ENCODE assay signal across 17 cellular contexts in the genomic region with DNA sequence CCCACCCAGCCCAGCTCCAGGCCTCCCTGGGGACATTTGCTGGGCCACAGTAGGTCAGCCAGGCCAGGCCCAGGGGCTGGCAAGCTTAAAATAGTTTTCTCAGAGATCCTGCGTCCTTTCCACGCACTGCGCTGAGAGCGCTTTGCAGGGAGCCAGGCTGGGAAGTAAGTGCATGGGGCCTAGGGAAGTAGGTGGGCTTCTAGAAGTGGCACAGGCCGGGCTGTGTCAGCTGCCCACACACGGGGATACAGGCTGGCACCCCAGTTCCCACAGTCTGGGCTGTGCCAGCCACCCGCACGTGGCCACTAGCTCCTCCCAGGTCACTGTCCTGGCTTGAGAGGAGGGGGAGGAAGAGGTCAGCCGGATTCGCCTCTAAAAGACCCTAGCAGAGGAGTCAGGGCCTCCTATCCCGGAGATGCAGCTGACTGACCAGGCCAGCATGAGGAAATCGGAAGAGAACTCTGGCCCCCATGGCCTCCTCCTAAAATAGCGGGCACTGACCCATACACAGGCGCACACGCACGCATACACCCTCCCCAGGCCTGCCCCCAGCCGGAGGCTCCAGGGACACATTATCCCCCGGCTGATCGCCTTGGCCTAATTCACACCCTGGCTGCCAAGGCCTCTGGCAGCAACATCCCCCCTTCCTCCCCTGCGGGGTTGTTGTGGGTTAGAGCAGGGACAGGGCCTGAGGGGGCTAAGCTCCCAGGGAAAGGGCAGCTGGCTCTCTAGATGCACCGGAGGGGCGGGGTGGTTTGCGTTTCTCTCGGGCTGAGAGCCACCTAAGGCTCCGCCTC. TPM values are rescaled to one million over a fixed set of nuclear protein-coding genes. Genes with fewer than 3 reads are reported as not detected.
DNase-seq lines count a peak whose midpoint lies in the region; ATAC-seq, FAIRE-seq and TF ChIP-seq lines count a peak whose summit lies in the region.
"Had no signal": no experiment of that assay in that cellular context is flagged by ENCODE, and none has a peak within 500 bp of the region (broad histone marks: within the 10 kb centered on the region; RNA-seq: fewer than 3 reads in every experiment).

No MANE protein-coding gene starts in this region.

- peaks cover 0 to 7% of the 10 kb centered on the region in 2 donors for H3K27me3 ChIP-seq in breast epithelium
- H3K27me3 ChIP-seq in mammary epithelial cell (ENCODE audit: insufficient read depth, low read length): peaks cover 4% of the 10 kb centered on the region
- H3K27me3 ChIP-seq in K562 (ENCODE audit: control insufficient read depth in 2 of 2, insufficient read depth in 2 of 2, low read length in 2 of 2): no peaks in the 10 kb centered on the region; a peak in 1 of 5 replicates
- peaks cover 2 to 3% of the 10 kb centered on the region in 2 donors for H3K27me3 ChIP-seq in mucosa of rectum (ENCODE audit: control insufficient read depth in 2 of 2, insufficient read depth in 2 of 2, low read length in 2 of 2)
- H3K27me3 ChIP-seq in uterus: no peaks in the 10 kb centered on the region
- H3K27me3 ChIP-seq in brain microvascular endothelial cell (replicated peaks): peaks cover 6% of the 10 kb centered on the region

- H3K27ac ChIP-seq in breast epithelium (peak overlapping the region; percentile 76 to 85), mammary epithelial cell (ENCODE audit: insufficient read depth, low read depth, low read length) (no peak overlapping the region), K562 (ENCODE audit: extremely low read depth, low read depth, low read length) (no peak overlapping the region), mucosa of rectum (ENCODE audit: low read depth in 2 of 2, low read length in 2 of 2) (peak overlapping the region; percentile 76 to 85), uterus (peak overlapping the region; percentile 45 to 48), brain microvascular endothelial cell (no peak overlapping the region)

- no peak for TF ChIP-seq EP300 in K562 (IDR thresholded peaks at IDR 0.05; ENCODE audit: low read length)

- H3K79me2 ChIP-seq in mammary epithelial cell (ENCODE audit: insufficient read depth, low read length) (no peaks in the 10 kb centered on the region), K562 (ENCODE audit: control insufficient read depth, insufficient read depth, low read length) (peaks cover 73% of the 10 kb centered on the region)

- H3K4me1 ChIP-seq in breast epithelium (peaks cover 10 to 15% of the 10 kb centered on the region in 2 donors), mammary epithelial cell (ENCODE audit: insufficient read depth, low read length) (peaks cover 22% of the 10 kb centered on the region), K562 (replicated peaks in 1 of 2; ENCODE audit: control insufficient read depth in 2 of 2, insufficient read depth in 2 of 2, low read length in 2 of 2) (peaks cover 26 to 86% of the 10 kb centered on the region in 2 experiments), mucosa of rectum (ENCODE audit: control insufficient read depth in 2 of 2, insufficient read depth in 2 of 2, low read length in 2 of 2) (peaks cover 75 to 77% of the 10 kb centered on the region in 2 donors), uterus (peaks cover 0 to 17% of the 10 kb centered on the region in 2 donors)

- no peak for TF ChIP-seq RAD21 in K562 (CRISPR knock-in tag; conservative IDR thresholded peaks at IDR 0.05 in 1 of 2, IDR thresholded peaks at IDR 0.05 in 1 of 2)

- dilution Hi-C loops in mammary epithelial cell (cut with HindIII; ENCODE audit: low sequenced_read_pairs): no loop called here

- no peaks in the 10 kb centered on the region for H4K20me1 ChIP-seq in mammary epithelial cell (ENCODE audit: insufficient read depth, low read length)
- peaks cover 40% of the 10 kb centered on the region for H4K20me1 ChIP-seq in K562 (replicated peaks; ENCODE audit: control insufficient read depth, insufficient read depth, low read length)

- 100% methylated on average over 10 of the region's 25 CpGs for WGBS in mammary epithelial cell (ENCODE audit: low coverage, missing lambda C conversion rate)
- WGBS in K562 (ENCODE audit: insufficient coverage, low coverage, missing lambda C conversion rate): 93% methylated on average over 19 of the region's 25 CpGs

- POLR2A ChIA-PET in K562 (lab: Yijun Ruan, JAX): interaction anchor here (0.7 to 1.6 kb wide), 3 partner anchors 8 to 119 kb away, joined by 3 to 4 read pairs (median 3); no protein-coding TSS in a partner anchor

- H3K9ac ChIP-seq in mammary epithelial cell (ENCODE audit: insufficient read depth, low read length) (no peak overlapping the region), K562 (ENCODE audit: insufficient read depth in 1 of 2, low read depth in 2 of 2, low read length in 2 of 2) (peak overlapping the region in 1 of 2 experiments; percentile 68; a peak in 1 of 4 replicates), mucosa of rectum (ENCODE audit: low read depth in 1 of 2, low read length in 2 of 2) (peak overlapping the region; percentile 60 to 62)

- BruUV-seq in mammary epithelial cell (replicated peaks; lab: Mats Ljungman, UMichigan): no TSS peak
- BruUV-seq in K562 (replicated peaks; lab: Mats Ljungman, UMichigan): no TSS peak

- no peaks in the 10 kb centered on the region for H3K9me3 ChIP-seq in breast epithelium
- no peaks in the 10 kb centered on the region for H3K9me3 ChIP-seq in mammary epithelial cell (replicated peaks; ENCODE audit: insufficient read depth, low read length)
- H3K9me3 ChIP-seq in K562 (replicated peaks; ENCODE audit: control insufficient read depth, insufficient read depth, low read depth, low read length): no peaks in the 10 kb centered on the region; the same call in 1 of the 2 replicates
- no peaks in the 10 kb centered on the region for H3K9me3 ChIP-seq in mucosa of rectum (ENCODE audit: control insufficient read depth in 2 of 2, low read length in 2 of 2)
- no peaks in the 10 kb centered on the region for H3K9me3 ChIP-seq in uterus

- no peak for TF ChIP-seq CTCF in breast epithelium (IDR thresholded peaks at IDR 0.05)
- TF ChIP-seq CTCF in mammary epithelial cell (conservative IDR thresholded peaks at IDR 0.05 in 1 of 2, IDR thresholded peaks at IDR 0.05 in 1 of 2; ENCODE audit: extremely low read depth in 1 of 2, insufficient read depth in 1 of 2, low read depth in 1 of 2, low read length in 2 of 2): no peak
- no peak for TF ChIP-seq CTCF in K562 (IDR thresholded peaks at IDR 0.05 in 2 of 3, conservative IDR thresholded peaks at IDR 0.05 in 1 of 3; ENCODE audit: insufficient read depth in 2 of 3, low read depth in 1 of 3, low read length in 3 of 3)
- TF ChIP-seq CTCF in uterus (IDR thresholded peaks at IDR 0.05): no peak
- TF ChIP-seq CTCF in brain microvascular endothelial cell (IDR thresholded peaks at IDR 0.05; ENCODE audit: low read depth, low read length, missing control alignments): no peak

- TF ChIP-seq POLR2A in breast epithelium (IDR thresholded peaks at IDR 0.05): no peak
- no peak for TF ChIP-seq POLR2A in K562 (conservative IDR thresholded peaks at IDR 0.05)
- TF ChIP-seq POLR2A in uterus (IDR thresholded peaks at IDR 0.05): no peak

- no peak for FAIRE-seq in K562 (lab: Jason Lieb, UNC)
- FAIRE-seq: colon, H54, keratinocyte had no signal

- DNase-seq in breast epithelium (ENCODE audit: low spot score in 2 of 2): no peak
- DNase-seq in mammary epithelial cell: no peak
- no peak for DNase-seq in K562 (ENCODE audit: extremely low read depth in 1 of 4, low spot score in 3 of 4)
- peak; percentile 52 to 55 for DNase-seq in uterus
- DNase-seq in brain microvascular endothelial cell: no peak
- DNase-seq: DND-41; NCI-H1105; NK-92 treated with Interleukin-12 subunit alpha and Interleukin-12 subunit beta, amount 100 ng/mL, for 24 hours; T-helper 1 cell had no signal

- intact Hi-C loops in breast epithelium (cut with DNase I; ENCODE audit: low total_unique reads) (no loop called here), mammary epithelial cell (cut with micrococcal nuclease) (loop anchor here (2.0 kb wide), 1 partner anchor 47 kb away; no protein-coding TSS in a partner anchor), K562 (cut with micrococcal nuclease) (no loop called here), uterus (cut with DNase I; ENCODE audit: low total_unique reads) (no loop called here)

- ATAC-seq in K562: no peak
- no peak for ATAC-seq in GM18511 (IDR thresholded peaks at IDR 0.05; ENCODE audit: unreplicated experiment)
- no peak for ATAC-seq in HG03095 (IDR thresholded peaks at IDR 0.05; ENCODE audit: unreplicated experiment)
- ATAC-seq: activated naive CD4-positive, alpha-beta T cell treated with anti-CD3 and anti-CD28 coated beads, Interleukin-2, amount 50 U/mL, for 72 hours; natural killer cell treated with Interleukin-12 subunit alpha and Interleukin-12 subunit beta and Interleukin-15 and Interleukin-18, amount 100 ng/mL, for 72 hours had no signal

- no peak overlapping the region for H2AFZ ChIP-seq in mammary epithelial cell (ENCODE audit: low read depth, low read length)
- H2AFZ ChIP-seq in K562 (ENCODE audit: low read depth, low read length): no peak overlapping the region

- in situ Hi-C loops in mammary epithelial cell (cut with MboI; ENCODE audit: low sequenced_read_pairs in 2 of 2): no loop called here
- in situ Hi-C loops in K562 (cut with MboI): no loop called here
- in situ Hi-C loops in brain microvascular endothelial cell (cut with HindIII; ENCODE audit: low pct_ligation_motif_present, low sequenced_read_pairs): no loop called here

- H3K36me3 ChIP-seq in breast epithelium (no peaks in the 10 kb centered on the region), mammary epithelial cell (ENCODE audit: insufficient read depth, low read length) (no peaks in the 10 kb centered on the region), K562 (ENCODE audit: control insufficient read depth, insufficient read depth, low read length) (peaks cover 58% of the 10 kb centered on the region; the same call in 2 of the 3 replicates), mucosa of rectum (ENCODE audit: control insufficient read depth in 2 of 2, insufficient read depth in 2 of 2, low read length in 2 of 2) (peaks cover 0 to 2% of the 10 kb centered on the region in 2 donors), uterus (no peaks in the 10 kb centered on the region), brain microvascular endothelial cell (replicated peaks) (no peaks in the 10 kb centered on the region)

- H3K4me2 ChIP-seq in mammary epithelial cell (ENCODE audit: insufficient read depth, low read depth, low read length): no peak overlapping the region
- H3K4me2 ChIP-seq in K562 (ENCODE audit: insufficient read depth, low read length): no peak overlapping the region

- peaks cover 12% of the 10 kb centered on the region for H3K9me1 ChIP-seq in K562 (ENCODE audit: control insufficient read depth, insufficient read depth, low read length)

- CTCF ChIA-PET in mammary epithelial cell (lab: Charles Lee; ENCODE audit: low non-redundant PET): no interaction called here
- CTCF ChIA-PET in K562 (lab: Yijun Ruan, JAX; ENCODE audit: low intra/inter-chr PET ratio): no interaction called here

- H3K4me3 ChIP-seq in breast epithelium (no peak overlapping the region), mammary epithelial cell (replicated peaks in 1 of 3; ENCODE audit: insufficient read depth in 1 of 3, low read depth in 2 of 3, low read length in 3 of 3) (no peak overlapping the region), K562 (no peak overlapping the region), mucosa of rectum (ENCODE audit: low read length in 2 of 2) (no peak overlapping the region), uterus (no peak overlapping the region), brain microvascular endothelial cell (ENCODE audit: low read depth, low read length) (no peak overlapping the region)

RNA-seq across cellular contexts. Expression of a gene that starts 5.4 kb away (rescaled TPM):
- total RNA-seq in breast epithelium (10 to 100 TPM in 2 of 3 donors, 1 to 10 TPM in 1; 8.8 to 26.5 (median 15.4) TPM), mammary epithelial cell (under 1 TPM; 0.17 to 0.33 TPM), K562 (2014; rRNA removed) (16.2 and 26.3 TPM in 2 replicates), K562 (2014; rRNA removed; fragmentation: Illumina TruSeq; extraction: Trizol) (6.8 and 7.3 TPM in 2 replicates), K562 (2015; rRNA removed; fragmentation: Illumina TruSeq; extraction: Trizol) (12.1 and 13.9 TPM in 2 replicates), K562 (2021) (21.9 and 25.2 TPM in 2 replicates), uterus (10 to 100 TPM in 3 of 4 donors, 1 to 10 TPM in 1; 1.8 to 51.2 (median 29.9) TPM)
- polyA plus RNA-seq in mammary epithelial cell (0.99 TPM), K562 (2011; rRNA removed) (12.3 and 13.2 TPM in 2 replicates), K562 (2014; fragmentation: Illumina TruSeq; extraction: Trizol) (13.6 and 15.4 TPM in 2 replicates), K562 (2014; fragmentation: Nextera tagmentation; extraction: Ambion mirVana) (1 to 10 TPM; 1.6 to 3.1 TPM), K562 (2014; rRNA removed) (12.8 and 17.7 TPM in 2 replicates)
- 1.3 TPM for polyA minus RNA-seq in mammary epithelial cell
- total RNA-seq in K562 (2011; cell fraction: chromatin; rRNA removed; ENCODE audit: low replicate concordance): 21.8 and 48.7 TPM in 2 replicates
- 35.3 and 40.5 TPM in 2 replicates for total RNA-seq in K562 (2011; cell fraction: nucleolus; rRNA removed)
- total RNA-seq in K562 (2011; cell fraction: nucleoplasm; rRNA removed): 24.4 TPM in 2 replicates
- 10.5 and 25.9 TPM in 2 replicates for polyA plus RNA-seq in K562 (2011; cell fraction: cytosol; rRNA removed)
- 46.8 and 83.4 TPM in 2 replicates for polyA plus RNA-seq in K562 (2011; cell fraction: nucleus; rRNA removed)
- polyA plus RNA-seq in K562 (2012): 6.1 and 15.2 TPM in 2 replicates
- 5.1 and 5.5 TPM in 2 replicates for polyA minus RNA-seq in K562 (2011; rRNA and poly(A)+ RNA removed)
- 13.4 and 13.6 TPM in 2 replicates for polyA minus RNA-seq in K562 (2011; cell fraction: cytosol; rRNA and poly(A)+ RNA removed)
- 11.7 and 15.8 TPM in 2 replicates for polyA minus RNA-seq in K562 (2011; cell fraction: nucleus; rRNA and poly(A)+ RNA removed)

Comparison
In these comparisons a context has a peak if more than half of its experiments do, and no peak if none do; other contexts are left out.
1. H3K27ac ChIP-seq: peak in breast epithelium (2 of 2), mucosa of rectum (2 of 2) and uterus (2 of 2); none in mammary epithelial cell (single experiment), K562 (single experiment) and brain microvascular endothelial cell (single experiment).
2. DNase-seq: peak in uterus (2 of 2); none in breast epithelium (0 of 2), mammary epithelial cell (single experiment), K562 (0 of 4) and brain microvascular endothelial cell (single experiment).